Comparison of ENCODE assay signal across 2 cellular contexts in genomic region chr2:63034575-63034974, GRCh38.
A peak's percentile ranks its signal among the peaks of the same experiment; 100 is the strongest.
TF ChIP-seq lines count a peak whose summit lies in the region.

No MANE protein-coding gene starts in this region.

TF ChIP-seq in HepG2, 621 proteins besides CTCF, POLR2A, EP300 and RAD21:
- TF ChIP-seq AGO2 (optimal IDR thresholded peaks at IDR 0.05; ENCODE audit: low read depth, low read length) (peak; percentile 11), ZNF772 (CRISPR knock-in tag; IDR thresholded peaks at IDR 0.05) (no peak), HOXD1 (CRISPR knock-in tag; IDR thresholded peaks at IDR 0.05) (no peak)

TF ChIP-seq in H1, 55 proteins besides CTCF, POLR2A, EP300 and RAD21:
- TF ChIP-seq SAP30 (IDR thresholded peaks at IDR 0.05; ENCODE audit: insufficient read depth, insufficient replicate concordance, low read length) (no peak), CHD7 (IDR thresholded peaks at IDR 0.05; ENCODE audit: insufficient replicate concordance, low read length) (peak; percentile 78)
